In genomic region chr4:8772499-8773123, GRCh38 we compare ENCODE assay signal across 19 cellular contexts.
DNase-seq lines count a peak whose midpoint lies in the region; ATAC-seq and TF ChIP-seq lines count a peak whose summit lies in the region.
"Had no signal": no experiment of that assay in that cellular context is flagged by ENCODE, and none has a peak within 500 bp of the region (broad histone marks: within the 10 kb centered on the region; RNA-seq: fewer than 3 reads in every experiment).

No MANE protein-coding gene starts in this region.

- DNase-seq in CD14-positive monocyte (ENCODE audit: low spot score) (peak; percentile 5), H7 (peak; percentile 18), left cardiac atrium (peak; percentile 7), sciatic nerve (ENCODE audit: low spot score) (peak; percentile 25), HuH-7 (ENCODE audit: low spot score) (no peak), left colon (no peak), NCI-H187 (lab: John Stamatoyannopoulos, UW) (no peak)
- DNase-seq: Calu3; CD4-positive, alpha-beta T cell; DMS53; H9; Kasumi-1; NCI-H1417; NCI-H2029 treated with DMSO at 0.1 percent for 48 hours; NCI-H2171 treated with DMSO at 0.1 percent for 48 hours; NCI-H446 treated with DMSO at 0.1 percent for 48 hours; NCI-H774; PC-3 had no signal

- no peak for ATAC-seq in left cardiac atrium
- no peak for ATAC-seq in sciatic nerve
- no peak for ATAC-seq in left colon
- ATAC-seq: PC-3 had no signal

- no peaks in the 10 kb centered on the region for H3K36me3 Mint-ChIP-seq in CD14-positive monocyte

- H3K36me3 ChIP-seq in H7 (replicated peaks; ENCODE audit: control insufficient read depth, insufficient read depth, low read length): no peaks in the 10 kb centered on the region

- no peaks in the 10 kb centered on the region for H3K27me3 ChIP-seq in H7 (ENCODE audit: control insufficient read depth, insufficient read depth, low read length)

- no peak for TF ChIP-seq CTCF in CD14-positive monocyte (IDR thresholded peaks at IDR 0.05)

- peak overlapping the region in 1 of 7 donors; percentile 32 for H3K27ac Mint-ChIP-seq in CD14-positive monocyte
- H3K27ac Mint-ChIP-seq: CD4-positive, alpha-beta T cell had no signal

- H3K9me3 Mint-ChIP-seq in CD14-positive monocyte: peaks cover 0 to 3% (median 0%) of the 10 kb centered on the region in 7 donors
- H3K9me3 Mint-ChIP-seq: CD4-positive, alpha-beta T cell had no signal

- intact Hi-C loops in CD14-positive monocyte (cut with micrococcal nuclease): no loop called here
- intact Hi-C loops in left cardiac atrium (cut with DNase I): no loop called here
- intact Hi-C loops in sciatic nerve (cut with DNase I): no loop called here
- intact Hi-C loops in left colon (cut with DNase I, micrococcal nuclease): no loop called here

- H3K4me3 ChIP-seq in H7 (ENCODE audit: insufficient read depth, low read depth, low read length): no peak overlapping the region

- H3K4me3 Mint-ChIP-seq in CD14-positive monocyte: no peak overlapping the region
- H3K4me3 Mint-ChIP-seq: CD4-positive, alpha-beta T cell; H9; IgD-negative memory B cell had no signal

- H3K27me3 Mint-ChIP-seq in CD14-positive monocyte (ENCODE audit: low read depth in 3 of 3): peaks cover 0 to 4% (median 2%) of the 10 kb centered on the region in 3 donors
- H3K27me3 Mint-ChIP-seq: CD4-positive, alpha-beta T cell had no signal

- H3K4me1 Mint-ChIP-seq in CD14-positive monocyte: no peaks in the 10 kb centered on the region
- H3K4me1 Mint-ChIP-seq: IgD-negative memory B cell had no signal

Comparison
In these comparisons a context has a peak if more than half of its experiments do, and no peak if none do; other contexts are left out.
1. DNase-seq: peak in CD14-positive monocyte (single experiment), H7 (single experiment), left cardiac atrium (single experiment) and sciatic nerve (single experiment); none in HuH-7 (single experiment), left colon (0 of 2) and NCI-H187 (0 of 2).